In genomic region chr20:40019510-40019909, GRCh38 we compare ENCODE assay signal across 15 cellular contexts.
DNase-seq lines count a peak whose midpoint lies in the region; ATAC-seq, FAIRE-seq and TF ChIP-seq lines count a peak whose summit lies in the region.
"Had no signal": no experiment of that assay in that cellular context is flagged by ENCODE, and none has a peak within 500 bp of the region (broad histone marks: within the 10 kb centered on the region; RNA-seq: fewer than 3 reads in every experiment).

No MANE protein-coding gene starts in this region.

- FAIRE-seq in islet of Langerhans (lab: Jason Lieb, UNC), result peak; percentile 100

- no peak for ATAC-seq in GM18505 (IDR thresholded peaks at IDR 0.05; ENCODE audit: unreplicated experiment)

- DNase-seq in NCI-H1092 treated with DMSO at 0.1 percent for 48 hours (lab: John Stamatoyannopoulos, UW), result peak; percentile 93
- DNase-seq in NCI-H187 treated with DMSO at 0.1 percent for 48 hours (lab: John Stamatoyannopoulos, UW), result peak; percentile 31
- DNase-seq in NCI-H524 treated with DMSO at 0.1 percent for 48 hours (lab: John Stamatoyannopoulos, UW), result peak; percentile 45
- no peak for DNase-seq in stimulated activated CD4-positive, alpha-beta T cell treated with anti-CD3 and anti-CD28 coated beads, Interleukin-4, amount 100 ng/mL, for 4 hours
- no peak for DNase-seq in activated CD4-positive, alpha-beta T cell treated with anti-CD3 and anti-CD28 coated beads for 48 hours
- DNase-seq: BE2C; CD4-positive, alpha-beta memory T cell; EL; KBM-7; NCI-H146; NK-92 treated with Interleukin-12 subunit alpha and Interleukin-12 subunit beta, amount 100 ng/mL, for 24 hours; OCI-M1; RPMI8226 had no signal

- no peak for TF ChIP-seq POLR2A in GM18505 (IDR thresholded peaks at IDR 0.05; ENCODE audit: borderline replicate concordance, extremely low read depth, insufficient read depth, insufficient read length)

Comparison
In these comparisons a context has a peak if more than half of its experiments do, and no peak if none do; other contexts are left out.
1. DNase-seq: peak in NCI-H1092 treated with DMSO at 0.1 percent for 48 hours (single experiment), NCI-H187 treated with DMSO at 0.1 percent for 48 hours (single experiment) and NCI-H524 treated with DMSO at 0.1 percent for 48 hours (single experiment); none in stimulated activated CD4-positive, alpha-beta T cell treated with anti-CD3 and anti-CD28 coated beads, Interleukin-4, amount 100 ng/mL, for 4 hours (0 of 2) and activated CD4-positive, alpha-beta T cell treated with anti-CD3 and anti-CD28 coated beads for 48 hours (single experiment).